1 cellular context compared by ENCODE assay signal in the genomic region with DNA sequence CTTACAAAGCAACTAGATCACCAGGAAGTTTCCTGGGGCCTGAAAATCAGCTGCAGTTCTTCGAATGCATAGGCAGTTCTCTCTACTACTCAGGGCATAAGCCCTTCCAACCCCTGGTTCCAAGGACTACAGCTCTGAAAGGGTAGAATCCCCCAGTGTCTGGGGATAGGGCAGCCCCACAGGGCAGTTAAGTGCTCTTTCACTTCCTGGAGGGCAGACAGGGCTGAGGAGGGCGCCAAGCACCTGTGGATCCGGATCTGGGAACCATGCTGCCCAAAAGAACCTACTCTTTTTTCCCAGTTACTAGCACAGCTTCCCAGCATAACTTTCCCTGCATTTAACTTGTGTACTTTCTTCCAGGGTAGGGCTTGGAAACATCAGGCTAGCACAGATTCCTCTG.
TF ChIP-seq lines count a peak whose summit lies in the region.

No MANE protein-coding gene starts in this region.

TF ChIP-seq in HEK293, 187 proteins besides CTCF, POLR2A, EP300 and RAD21 (continued from another document):
- no peak for TF ChIP-seq HIC1 (tag by site-specific recombination; IDR thresholded peaks at IDR 0.05)
- no peak for TF ChIP-seq ZNF654 (tag by site-specific recombination; IDR thresholded peaks at IDR 0.05; ENCODE audit: low read depth)
- TF ChIP-seq ZNF366 (tag by site-specific recombination; conservative IDR thresholded peaks at IDR 0.05): no peak
TF ChIP-seq in HEK293: peak in this region for 0.
